Comparison of ENCODE assay signal across 9 cellular contexts in genomic region chr9:91060520-91061343, GRCh38.
DNase-seq lines count a peak whose midpoint lies in the region; ATAC-seq and TF ChIP-seq lines count a peak whose summit lies in the region.
"Had no signal": no experiment of that assay in that cellular context is flagged by ENCODE, and none has a peak within 500 bp of the region (broad histone marks: within the 10 kb centered on the region; RNA-seq: fewer than 3 reads in every experiment).

No MANE protein-coding gene starts in this region.

- H3K27me3 Mint-ChIP-seq in activated CD8-positive, alpha-beta memory T cell treated with anti-CD3 and anti-CD28 coated beads, Interleukin-2, amount 10 ng/mL, durations not matched to agents 7 days and 5 days: no peaks in the 10 kb centered on the region
- peaks cover 2% of the 10 kb centered on the region for H3K27me3 Mint-ChIP-seq in activated T-cell treated with anti-CD3 and anti-CD28 coated beads, Interleukin-2, amount 50 U/mL, for 72 hours (ENCODE audit: low read depth)

- H3K4me3 ChIP-seq in kidney epithelial cell (ENCODE audit: low read depth, low read length) (no peak overlapping the region), OCI-LY7 (ENCODE audit: low read depth, low read length, poor library complexity, severe bottlenecking) (no peak overlapping the region)

- H3K4me3 Mint-ChIP-seq in activated CD8-positive, alpha-beta memory T cell treated with anti-CD3 and anti-CD28 coated beads, Interleukin-2, amount 10 ng/mL, durations not matched to agents 7 days and 5 days: no peak overlapping the region
- H3K4me3 Mint-ChIP-seq in activated T-cell treated with anti-CD3 and anti-CD28 coated beads, Interleukin-2, amount 50 U/mL, for 72 hours: peak overlapping the region; percentile 40 to 41
- H3K4me3 Mint-ChIP-seq: neural crest cell had no signal

- CTCF ChIA-PET in activated CD8-positive, alpha-beta memory T cell treated with anti-CD3 and anti-CD28 coated beads, Interleukin-2, amount 10 ng/mL, durations not matched to agents 7 days and 5 days (lab: Charles Lee): interaction anchor here (0.8 to 2.3 kb wide), 3 partner anchors 128 to 281 kb away, joined by 3 to 5 read pairs (median 4); no protein-coding TSS in a partner anchor
- CTCF ChIA-PET in GM10248 (lab: Yijun Ruan, JAX): interaction anchor here (1.6 kb wide), 1 partner anchor 29 kb away, joined by 3 read pairs; no protein-coding TSS in a partner anchor
- CTCF ChIA-PET in OCI-LY7 (lab: Charles Lee; ENCODE audit: unreplicated experiment): no interaction called here

- peak; percentile 28 for DNase-seq in activated CD8-positive, alpha-beta memory T cell treated with anti-CD3 and anti-CD28 coated beads, Interleukin-2, amount 10 ng/mL, durations not matched to agents 7 days and 5 days
- DNase-seq in activated CD8-positive, alpha-beta memory T cell treated with anti-CD3 and anti-CD28 coated beads, Interleukin-2, amount 50 U/mL, for 4 hours: no peak
- DNase-seq in activated T-cell treated with anti-CD3 and anti-CD28 coated beads, Interleukin-2, amount 50 U/mL, for 72 hours: no peak
- DNase-seq in kidney epithelial cell (ENCODE audit: low read depth) (peak; percentile 77), ureter (ENCODE audit: low spot score) (peak; percentile 78), GM10248 (ENCODE audit: extremely low spot score) (no peak), NCI-H1436 treated with DMSO at 0.1 percent for 48 hours (lab: John Stamatoyannopoulos, UW) (no peak), OCI-LY7 (ENCODE audit: low spot score) (no peak)

- no peak overlapping the region for H3K4me2 ChIP-seq in OCI-LY7 (ENCODE audit: low read length)

- no peaks in the 10 kb centered on the region for H3K9me3 Mint-ChIP-seq in activated CD8-positive, alpha-beta memory T cell treated with anti-CD3 and anti-CD28 coated beads, Interleukin-2, amount 10 ng/mL, durations not matched to agents 7 days and 5 days (ENCODE audit: low read depth)
- H3K9me3 Mint-ChIP-seq in activated T-cell treated with anti-CD3 and anti-CD28 coated beads, Interleukin-2, amount 50 U/mL, for 72 hours: no peaks in the 10 kb centered on the region
- H3K9me3 Mint-ChIP-seq: neural crest cell had no signal

- no peaks in the 10 kb centered on the region for H3K9me2 ChIP-seq in OCI-LY7 (ENCODE audit: insufficient read depth, low read length)

- H3K36me3 Mint-ChIP-seq in activated CD8-positive, alpha-beta memory T cell treated with anti-CD3 and anti-CD28 coated beads, Interleukin-2, amount 10 ng/mL, durations not matched to agents 7 days and 5 days: peaks cover 19% of the 10 kb centered on the region
- peaks cover 0 to 1% of the 10 kb centered on the region in 2 donors for H3K36me3 Mint-ChIP-seq in activated T-cell treated with anti-CD3 and anti-CD28 coated beads, Interleukin-2, amount 50 U/mL, for 72 hours (ENCODE audit: insufficient read depth in 2 of 2)

- H3K27ac ChIP-seq in OCI-LY7 (ENCODE audit: low read depth, low read length, poor library complexity, severe bottlenecking): no peak overlapping the region

- H3K36me3 ChIP-seq in kidney epithelial cell (ENCODE audit: control insufficient read depth, insufficient read depth, low read length): no peaks in the 10 kb centered on the region
- H3K36me3 ChIP-seq in OCI-LY7 (ENCODE audit: insufficient read depth, low read length): no peaks in the 10 kb centered on the region

- peaks cover 20% of the 10 kb centered on the region for H3K4me1 Mint-ChIP-seq in activated CD8-positive, alpha-beta memory T cell treated with anti-CD3 and anti-CD28 coated beads, Interleukin-2, amount 10 ng/mL, durations not matched to agents 7 days and 5 days
- peaks cover 58% of the 10 kb centered on the region for H3K4me1 Mint-ChIP-seq in activated T-cell treated with anti-CD3 and anti-CD28 coated beads, Interleukin-2, amount 50 U/mL, for 72 hours (ENCODE audit: low read depth)
- H3K4me1 Mint-ChIP-seq: neural crest cell had no signal

- ATAC-seq in activated CD8-positive, alpha-beta memory T cell treated with anti-CD3 and anti-CD28 coated beads, Interleukin-2, amount 10 ng/mL, durations not matched to agents 7 days and 5 days: no peak
- ATAC-seq in activated T-cell treated with anti-CD3 and anti-CD28 coated beads, Interleukin-2, amount 50 U/mL, for 72 hours (replicated peaks in 1 of 2): peak; percentile 67 to 77

- H2AFZ ChIP-seq in OCI-LY7 (ENCODE audit: low read length): no peak overlapping the region

- peaks cover 12% of the 10 kb centered on the region for H3K4me1 ChIP-seq in OCI-LY7 (ENCODE audit: insufficient read depth, low read length, poor library complexity, severe bottlenecking)

- no peaks in the 10 kb centered on the region for H3K27me3 ChIP-seq in kidney epithelial cell (ENCODE audit: control insufficient read depth, insufficient read depth, low read length)

- no peaks in the 10 kb centered on the region for H3K9me3 ChIP-seq in OCI-LY7 (ENCODE audit: low read length)

- POLR2A ChIA-PET in GM10248 (lab: Yijun Ruan, JAX): no interaction called here
- POLR2A ChIA-PET in OCI-LY7 (lab: Charles Lee): interaction anchor here (1.0 to 2.1 kb wide), 3 partner anchors 11 to 42 kb away, joined by 3 to 9 read pairs (median 4); no protein-coding TSS in a partner anchor

- no peaks in the 10 kb centered on the region for H4K20me1 ChIP-seq in OCI-LY7 (ENCODE audit: insufficient read depth, low read length)

- TF ChIP-seq CTCF in kidney epithelial cell (IDR thresholded peaks at IDR 0.05; ENCODE audit: insufficient read depth, low read length, poor library complexity, severe bottlenecking) (no peak), GM10248 (IDR thresholded peaks at IDR 0.05; ENCODE audit: control extremely low read depth, extremely low read depth, low read depth, missing control alignments) (no peak), OCI-LY7 (conservative IDR thresholded peaks at IDR 0.05; ENCODE audit: low read length) (no peak)

- intact Hi-C loops in OCI-LY7 (cut with micrococcal nuclease; ENCODE audit: unreplicated experiment): no loop called here

- H3K27ac Mint-ChIP-seq in activated CD8-positive, alpha-beta memory T cell treated with anti-CD3 and anti-CD28 coated beads, Interleukin-2, amount 10 ng/mL, durations not matched to agents 7 days and 5 days: no peak overlapping the region
- H3K27ac Mint-ChIP-seq in activated T-cell treated with anti-CD3 and anti-CD28 coated beads, Interleukin-2, amount 50 U/mL, for 72 hours: peak overlapping the region; percentile 66

- BruUV-seq in OCI-LY7 (replicated peaks; lab: Mats Ljungman, UMichigan): no TSS peak

- H3K79me2 ChIP-seq in OCI-LY7 (ENCODE audit: insufficient read depth, low read depth, low read length): no peaks in the 10 kb centered on the region

Comparison
In these comparisons a context has a peak if more than half of its experiments do, and no peak if none do; other contexts are left out.
1. DNase-seq: peak in activated CD8-positive, alpha-beta memory T cell treated with anti-CD3 and anti-CD28 coated beads, Interleukin-2, amount 10 ng/mL, durations not matched to agents 7 days and 5 days (single experiment), kidney epithelial cell (single experiment) and ureter (single experiment); none in activated CD8-positive, alpha-beta memory T cell treated with anti-CD3 and anti-CD28 coated beads, Interleukin-2, amount 50 U/mL, for 4 hours (single experiment), activated T-cell treated with anti-CD3 and anti-CD28 coated beads, Interleukin-2, amount 50 U/mL, for 72 hours (0 of 2), GM10248 (single experiment), NCI-H1436 treated with DMSO at 0.1 percent for 48 hours (single experiment) and OCI-LY7 (single experiment).